Comparison of ENCODE assay signal across 27 cellular contexts in the genomic region with DNA sequence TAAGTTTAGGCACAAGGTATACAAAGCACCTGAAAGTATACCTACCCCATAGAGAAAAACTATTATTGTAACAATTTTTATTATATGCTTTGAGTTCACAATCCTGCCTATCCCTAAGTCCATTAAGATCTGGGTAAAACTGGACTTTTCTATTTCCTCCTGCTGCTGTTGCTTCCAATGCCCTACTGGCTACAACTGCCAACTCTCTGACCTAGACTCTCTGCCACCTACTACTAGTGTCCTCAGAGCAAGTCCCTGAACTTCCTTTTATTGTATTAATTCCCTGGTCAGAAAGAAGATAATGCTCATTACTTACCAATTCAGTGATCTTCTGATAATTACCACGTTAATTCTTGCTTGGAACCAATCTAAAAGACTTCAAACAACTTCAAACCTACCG.
"Had no signal": no experiment of that assay in that cellular context is flagged by ENCODE, and none has a peak within 500 bp of the region (broad histone marks: within the 10 kb centered on the region; RNA-seq: fewer than 3 reads in every experiment).

No MANE protein-coding gene starts in this region.

- H3K4me3 ChIP-seq: gastroesophageal sphincter, heart right ventricle, lower lobe of right lung, mucosa of descending colon, prostate gland, sigmoid colon, stomach, thyroid gland had no signal

- H3K4me1 Mint-ChIP-seq: memory B cell; naive B cell; stimulated activated effector memory CD8-positive, alpha-beta T cell treated with anti-CD3 and anti-CD28 coated beads, Interleukin-12 subunit alpha, Interleukin-12 subunit beta, amount 100 ng/mL, for 72 hours had no signal

- H3K9me3 Mint-ChIP-seq: memory B cell; naive B cell; natural killer cell treated with Interleukin-12 subunit alpha and Interleukin-12 subunit beta and Interleukin-15 and Interleukin-18, amount 100 ng/mL, for 72 hours; stimulated activated effector memory CD8-positive, alpha-beta T cell treated with anti-CD3 and anti-CD28 coated beads, Interleukin-12 subunit alpha, Interleukin-12 subunit beta, amount 100 ng/mL, for 72 hours; type B pancreatic cell had no signal

- H3K4me1 ChIP-seq: foreskin keratinocyte had no signal

- DNase-seq: dorsolateral prefrontal cortex; effector CD4-positive, alpha-beta T cell; foreskin keratinocyte; glutamatergic neuron; heart right ventricle; hippocampal formation; left cardiac atrium; left ventricle myocardium superior; lower lobe of right lung; mucosa of descending colon; naive B cell; nucleus accumbens; right cardiac atrium; sigmoid colon; stimulated activated CD4-positive, alpha-beta T cell treated with anti-CD3 and anti-CD28 coated beads, Interleukin-2, amount 100 ng/mL, for 24 hours; stimulated activated CD4-positive, alpha-beta T cell treated with anti-CD3 and anti-CD28 coated beads, Interleukin-4, amount 100 ng/mL, for 24 hours; stimulated activated naive CD4-positive, alpha-beta T cell treated with Interleukin-2 at 50 U/mL for 16 hours; stomach; thyroid gland had no signal

- H3K9me3 ChIP-seq: gastroesophageal sphincter, heart right ventricle, lower lobe of right lung, mucosa of descending colon, prostate gland, sigmoid colon, stomach, thyroid gland had no signal

- H3K36me3 ChIP-seq: gastroesophageal sphincter, heart right ventricle, lower lobe of right lung, prostate gland, sigmoid colon, stomach, thyroid gland had no signal

- H3K27ac Mint-ChIP-seq: memory B cell; naive B cell; natural killer cell treated with Interleukin-12 subunit alpha and Interleukin-12 subunit beta and Interleukin-15 and Interleukin-18, amount 100 ng/mL, for 72 hours; stimulated activated effector memory CD8-positive, alpha-beta T cell treated with anti-CD3 and anti-CD28 coated beads, Interleukin-12 subunit alpha, Interleukin-12 subunit beta, amount 100 ng/mL, for 72 hours; type B pancreatic cell had no signal

- H3K27ac ChIP-seq: epithelial cell of prostate, foreskin keratinocyte, lower lobe of right lung, prostate gland, stomach, thyroid gland had no signal

- H3K4me3 Mint-ChIP-seq: memory B cell; naive B cell; natural killer cell treated with Interleukin-12 subunit alpha and Interleukin-12 subunit beta and Interleukin-15 and Interleukin-18, amount 100 ng/mL, for 72 hours; stimulated activated effector memory CD8-positive, alpha-beta T cell treated with anti-CD3 and anti-CD28 coated beads, Interleukin-12 subunit alpha, Interleukin-12 subunit beta, amount 100 ng/mL, for 72 hours; type B pancreatic cell had no signal

- H3K36me3 Mint-ChIP-seq: memory B cell; naive B cell; natural killer cell treated with Interleukin-12 subunit alpha and Interleukin-12 subunit beta and Interleukin-15 and Interleukin-18, amount 100 ng/mL, for 72 hours; stimulated activated effector memory CD8-positive, alpha-beta T cell treated with anti-CD3 and anti-CD28 coated beads, Interleukin-12 subunit alpha, Interleukin-12 subunit beta, amount 100 ng/mL, for 72 hours; type B pancreatic cell had no signal

- H3K27me3 Mint-ChIP-seq: type B pancreatic cell had no signal

- ATAC-seq: esophagus mucosa; foreskin keratinocyte; gastroesophageal sphincter; heart right ventricle; left cardiac atrium; left ventricle myocardium superior; lower lobe of right lung; mucosa of descending colon; natural killer cell treated with Interleukin-12 subunit alpha and Interleukin-12 subunit beta and Interleukin-15 and Interleukin-18, amount 100 ng/mL, for 72 hours; right cardiac atrium; stimulated activated effector memory CD8-positive, alpha-beta T cell treated with anti-CD3 and anti-CD28 coated beads, Interleukin-12 subunit alpha, Interleukin-12 subunit beta, amount 100 ng/mL, for 72 hours had no signal

- H3K27me3 ChIP-seq: dorsolateral prefrontal cortex, foreskin keratinocyte, gastroesophageal sphincter, heart right ventricle, sigmoid colon, stomach, thyroid gland had no signal
